ENCODE assay signal across 1 cellular context in the genomic region with DNA sequence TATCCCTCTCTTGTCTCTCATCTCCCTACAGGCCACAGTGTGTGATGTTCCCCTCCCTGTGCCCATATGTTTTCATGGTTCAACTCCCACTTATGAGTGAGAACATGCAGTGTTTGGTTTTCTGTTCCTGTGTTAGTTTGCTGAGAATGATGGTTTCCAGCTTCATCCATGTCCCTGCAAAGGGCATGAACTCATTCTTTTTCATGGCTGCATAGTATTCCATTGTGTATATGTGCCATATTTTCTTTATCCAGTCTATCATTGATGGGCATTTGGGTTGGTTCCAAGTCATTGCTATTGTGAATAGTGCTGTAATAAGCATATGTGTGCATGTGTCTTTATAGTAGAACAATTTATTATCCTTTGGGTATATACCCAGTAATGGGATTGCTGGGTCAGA.
TF ChIP-seq lines count a peak whose summit lies in the region.

No MANE protein-coding gene starts in this region.

TF ChIP-seq in HEK293, 187 proteins besides CTCF, POLR2A, EP300 and RAD21 (continued from another document):
- TF ChIP-seq, protein P1, sequence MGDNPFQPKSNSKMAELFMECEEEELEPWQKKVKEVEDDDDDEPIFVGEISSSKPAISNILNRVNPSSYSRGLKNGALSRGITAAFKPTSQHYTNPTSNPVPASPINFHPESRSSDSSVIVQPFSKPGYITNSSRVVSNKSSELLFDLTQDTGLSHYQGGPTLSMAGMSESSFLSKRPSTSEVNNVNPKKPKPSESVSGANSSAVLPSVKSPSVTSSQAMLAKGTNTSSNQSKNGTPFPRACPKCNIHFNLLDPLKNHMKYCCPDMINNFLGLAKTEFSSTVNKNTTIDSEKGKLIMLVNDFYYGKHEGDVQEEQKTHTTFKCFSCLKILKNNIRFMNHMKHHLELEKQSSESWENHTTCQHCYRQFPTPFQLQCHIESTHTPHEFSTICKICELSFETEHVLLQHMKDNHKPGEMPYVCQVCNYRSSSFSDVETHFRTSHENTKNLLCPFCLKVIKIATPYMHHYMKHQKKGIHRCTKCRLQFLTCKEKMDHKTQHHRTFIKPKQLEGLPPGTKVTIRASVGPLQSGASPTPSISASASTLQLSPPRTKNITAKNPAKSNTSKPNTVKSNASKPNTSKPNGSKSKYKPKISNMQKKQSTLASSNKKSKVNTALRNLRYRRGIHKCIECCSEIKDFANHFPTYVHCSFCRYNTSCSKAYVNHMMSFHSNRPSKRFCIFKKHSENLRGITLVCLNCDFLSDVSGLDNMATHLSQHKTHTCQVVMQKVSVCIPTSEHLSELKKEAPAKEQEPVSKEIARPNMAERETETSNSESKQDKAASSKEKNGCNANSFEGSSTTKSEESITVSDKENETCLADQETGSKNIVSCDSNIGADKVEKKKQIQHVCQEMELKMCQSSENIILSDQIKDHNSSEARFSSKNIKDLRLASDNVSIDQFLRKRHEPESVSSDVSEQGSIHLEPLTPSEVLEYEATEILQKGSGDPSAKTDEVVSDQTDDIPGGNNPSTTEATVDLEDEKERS (tag by site-specific recombination; IDR thresholded peaks at IDR 0.05) = 0 out of 2 replicates have a peak, but pooled peaks have one; percentile 76
